ENCODE assay signal across 8 cellular contexts in genomic region chr5:171387255-171387969, GRCh38. TPM values are rescaled to one million over a fixed set of nuclear protein-coding genes. Genes with fewer than 3 reads are reported as not detected.
A peak's percentile ranks its signal among the peaks of the same experiment; 100 is the strongest.
DNase-seq lines count a peak whose midpoint lies in the region; ATAC-seq and TF ChIP-seq lines count a peak whose summit lies in the region.

NPM1 (plus strand) TSS chr5:171387849; CDS start chr5:171387949, 100 bp downstream.

- under 1% methylated on average over 60 of the region's 60 CpGs for WGBS in suprapubic skin

- H3K27me3 Mint-ChIP-seq in activated naive CD4-positive, alpha-beta T cell treated with anti-CD3 and anti-CD28 coated beads, Interleukin-2, amount 50 U/mL, for 24 hours: no peaks in the 10 kb centered on the region

- H3K36me3 Mint-ChIP-seq in activated naive CD4-positive, alpha-beta T cell treated with anti-CD3 and anti-CD28 coated beads, Interleukin-2, amount 50 U/mL, for 24 hours: peaks cover 34% of the 10 kb centered on the region

- H3K36me3 ChIP-seq in GM06990 (ENCODE audit: control insufficient read depth, insufficient read depth, low read length): peaks cover 11% of the 10 kb centered on the region
- H3K36me3 ChIP-seq in suprapubic skin: peaks cover 7% of the 10 kb centered on the region

- H3K27ac ChIP-seq in suprapubic skin: peak within 1 kb of the TSS; percentile 96

- peak within 1 kb of the TSS; percentile 98 for H3K4me3 Mint-ChIP-seq in activated naive CD4-positive, alpha-beta T cell treated with anti-CD3 and anti-CD28 coated beads, Interleukin-2, amount 50 U/mL, for 24 hours

- H3K27me3 ChIP-seq in GM06990 (replicated peaks; ENCODE audit: control insufficient read depth, insufficient read depth, low read length) (no peaks in the 10 kb centered on the region), suprapubic skin (no peaks in the 10 kb centered on the region)

- H3K9me3 ChIP-seq in suprapubic skin: no peaks in the 10 kb centered on the region

- no peaks in the 10 kb centered on the region for H3K9me3 Mint-ChIP-seq in activated naive CD4-positive, alpha-beta T cell treated with anti-CD3 and anti-CD28 coated beads, Interleukin-2, amount 50 U/mL, for 24 hours

- TF ChIP-seq CTCF in GM06990 (IDR thresholded peaks at IDR 0.05; ENCODE audit: insufficient read depth, low read length, poor library complexity, severe bottlenecking) (no peak), suprapubic skin (IDR thresholded peaks at IDR 0.05) (no peak)

- H3K27ac Mint-ChIP-seq in activated naive CD4-positive, alpha-beta T cell treated with anti-CD3 and anti-CD28 coated beads, Interleukin-2, amount 50 U/mL, for 24 hours: peak within 1 kb of the TSS; percentile 100

- peaks cover 34% of the 10 kb centered on the region for H3K4me1 ChIP-seq in suprapubic skin

- TF ChIP-seq POLR2A in suprapubic skin (IDR thresholded peaks at IDR 0.05): peak; percentile 92 to 94

- peaks cover 34% of the 10 kb centered on the region for H3K4me1 Mint-ChIP-seq in activated naive CD4-positive, alpha-beta T cell treated with anti-CD3 and anti-CD28 coated beads, Interleukin-2, amount 50 U/mL, for 24 hours

- no peak for TF ChIP-seq EP300 in suprapubic skin (IDR thresholded peaks at IDR 0.05)

- DNase-seq in GM06990 (ENCODE audit: extremely low read depth, insufficient read length) (peak; percentile 100), NCI-H1092 (lab: John Stamatoyannopoulos, UW) (peak; percentile 97), globus pallidus (ENCODE audit: low spot score) (peak; percentile 94), nucleus accumbens (lab: John Stamatoyannopoulos, UW) (peak; percentile 72 to 97 (median 93)), suprapubic skin (ENCODE audit: low spot score in 2 of 2) (peak; percentile 97 to 98)

- ATAC-seq in HG02588 (IDR thresholded peaks at IDR 0.05; ENCODE audit: unreplicated experiment) (peak; percentile 83), SK-N-SH treated with all-trans-retinoic acid at 6 μM for 48 hours (peak; percentile 91)

- H3K4me3 ChIP-seq in GM06990 (replicated peaks; ENCODE audit: low read depth, low read length): peak within 1 kb of the TSS; percentile 74
- peak within 1 kb of the TSS; percentile 96 for H3K4me3 ChIP-seq in suprapubic skin

TF ChIP-seq in SK-N-SH treated with all-trans-retinoic acid at 6 μM for 48 hours, 23 proteins besides CTCF, POLR2A, EP300 and RAD21:
- TF ChIP-seq ARNTL (CRISPR knock-in tag; IDR thresholded peaks at IDR 0.05; ENCODE audit: borderline replicate concordance, low read depth) (no peak), ZFP3 (CRISPR knock-in tag; IDR thresholded peaks at IDR 0.05) (no peak), GLIS3 (CRISPR knock-in tag; IDR thresholded peaks at IDR 0.05) (no peak), TCF4 (CRISPR knock-in tag; IDR thresholded peaks at IDR 0.05; ENCODE audit: borderline replicate concordance) (no peak), TOX (CRISPR knock-in tag; IDR thresholded peaks at IDR 0.05; ENCODE audit: borderline replicate concordance) (no peak), CREB5 (CRISPR knock-in tag; IDR thresholded peaks at IDR 0.05; ENCODE audit: low read depth) (no peak), TSHZ2 (CRISPR knock-in tag; IDR thresholded peaks at IDR 0.05) (no peak), ISL1 (CRISPR knock-in tag; IDR thresholded peaks at IDR 0.05) (no peak), CSDC2 (CRISPR knock-in tag; IDR thresholded peaks at IDR 0.05) (no peak), OSR1 (CRISPR knock-in tag; IDR thresholded peaks at IDR 0.05) (no peak), POU6F1 (CRISPR knock-in tag; IDR thresholded peaks at IDR 0.05; ENCODE audit: borderline replicate concordance, low read depth) (no peak), ZFP30 (CRISPR knock-in tag; IDR thresholded peaks at IDR 0.05) (no peak), ZNF8 (CRISPR knock-in tag; IDR thresholded peaks at IDR 0.05) (no peak), CSRNP3 (CRISPR knock-in tag; IDR thresholded peaks at IDR 0.05) (no peak), PPARA (CRISPR knock-in tag; IDR thresholded peaks at IDR 0.05; ENCODE audit: borderline replicate concordance) (no peak), RARB (CRISPR knock-in tag; IDR thresholded peaks at IDR 0.05) (no peak), ZC3H10 (CRISPR knock-in tag; IDR thresholded peaks at IDR 0.05) (no peak), ZNF565 (CRISPR knock-in tag; conservative IDR thresholded peaks at IDR 0.05; ENCODE audit: low read depth) (no peak)
TF ChIP-seq in SK-N-SH treated with all-trans-retinoic acid at 6 μM for 48 hours: peak in this region for 0.

RNA-seq across cellular contexts. Expression of gene NPM1, which starts in this region (rescaled TPM):
- 100 to 1,000 TPM; 439 to 524 (median 469) TPM for total RNA-seq in suprapubic skin

Comparison
In these comparisons a context has a peak if more than half of its experiments do, and no peak if none do; other contexts are left out.
1. Peak in every context shown above with its lines: DNase-seq, ATAC-seq, H3K4me3 ChIP-seq and H3K27ac ChIP-seq.